22 cellular contexts compared by ENCODE assay signal in genomic region chr4:13928214-13928613, GRCh38.
"Had no signal": no experiment of that assay in that cellular context is flagged by ENCODE, and none has a peak within 500 bp of the region (broad histone marks: within the 10 kb centered on the region; RNA-seq: fewer than 3 reads in every experiment).

No MANE protein-coding gene starts in this region.

- H3K27ac Mint-ChIP-seq: immature natural killer cell; memory B cell; natural killer cell treated with Interleukin-12 subunit alpha and Interleukin-12 subunit beta and Interleukin-15 and Interleukin-18, amount 100 ng/mL, for 72 hours; neural progenitor cell had no signal

- H3K4me2 ChIP-seq: neural progenitor cell had no signal

- H3K36me3 ChIP-seq: esophagus squamous epithelium, gastroesophageal sphincter, left lung, lower lobe of right lung, neural progenitor cell, ovary, right atrium auricular region, stomach, thoracic aorta, transverse colon had no signal

- H2AFZ ChIP-seq: neural progenitor cell had no signal

- H3K4me3 Mint-ChIP-seq: immature natural killer cell; memory B cell; natural killer cell treated with Interleukin-12 subunit alpha and Interleukin-12 subunit beta and Interleukin-15 and Interleukin-18, amount 100 ng/mL, for 72 hours; neural progenitor cell had no signal

- H3K9me3 ChIP-seq: esophagus squamous epithelium, gastroesophageal sphincter, left lung, lower lobe of right lung, ovary, right atrium auricular region, stomach, thoracic aorta, transverse colon had no signal

- H3K27me3 Mint-ChIP-seq: natural killer cell treated with Interleukin-12 subunit alpha and Interleukin-12 subunit beta and Interleukin-15 and Interleukin-18, amount 100 ng/mL, for 72 hours had no signal

- H3K4me1 Mint-ChIP-seq: immature natural killer cell, memory B cell, neural progenitor cell had no signal

- H3K9ac ChIP-seq: neural progenitor cell had no signal

- ATAC-seq: gastroesophageal sphincter; left lung; lower lobe of right lung; natural killer cell treated with Interleukin-12 subunit alpha and Interleukin-12 subunit beta and Interleukin-15 and Interleukin-18, amount 100 ng/mL, for 72 hours had no signal

- H3K27ac ChIP-seq: esophagus squamous epithelium, gastroesophageal sphincter, left lung, lower lobe of right lung, neural progenitor cell, ovary, right atrium auricular region, stomach, thoracic aorta, transverse colon had no signal

- H3K36me3 Mint-ChIP-seq: neural progenitor cell had no signal

- H3K27me3 ChIP-seq: esophagus squamous epithelium, gastroesophageal sphincter, left lung, neural progenitor cell, ovary, right atrium auricular region, stomach, transverse colon had no signal

- DNase-seq: dermis blood vessel endothelial cell; esophagus squamous epithelium; foreskin fibroblast; glutamatergic neuron; immature natural killer cell; left lung; lower lobe of right lung; midbrain; nucleus accumbens; ovary; small intestine; stimulated activated CD4-positive, alpha-beta T cell treated with anti-CD3 and anti-CD28 coated beads, Interleukin-12 subunit alpha, Interleukin-12 subunit beta, amount 100 ng/mL, for 4 hours; stimulated activated naive CD4-positive, alpha-beta T cell; stomach; substantia nigra; transverse colon had no signal

- H3K4me3 ChIP-seq: esophagus squamous epithelium, gastroesophageal sphincter, left lung, lower lobe of right lung, neural progenitor cell, ovary, right atrium auricular region, stomach, thoracic aorta, transverse colon had no signal

- H3K4me1 ChIP-seq: esophagus squamous epithelium, gastroesophageal sphincter, left lung, lower lobe of right lung, neural progenitor cell, right atrium auricular region, stomach, transverse colon had no signal
